Comparison of ENCODE assay signal across 17 cellular contexts in genomic region chr17:62165378-62165722, GRCh38.
A peak's percentile ranks its signal among the peaks of the same experiment; 100 is the strongest.
DNase-seq lines count a peak whose midpoint lies in the region; ATAC-seq and TF ChIP-seq lines count a peak whose summit lies in the region.
"Had no signal": no experiment of that assay in that cellular context is flagged by ENCODE, and none has a peak within 500 bp of the region (broad histone marks: within the 10 kb centered on the region; RNA-seq: fewer than 3 reads in every experiment).

No MANE protein-coding gene starts in this region.

- H3K9me3 Mint-ChIP-seq in H9: no peaks in the 10 kb centered on the region

- H2BK20ac ChIP-seq in H9 (ENCODE audit: low read depth, low read length, poor library complexity, severe bottlenecking): no peak overlapping the region

- H3T11ph ChIP-seq in H9 (ENCODE audit: low read length): no peak overlapping the region

- H3K9me3 ChIP-seq in H9 (ENCODE audit: control insufficient read depth, low read depth, low read length): no peaks in the 10 kb centered on the region
- H3K9me3 ChIP-seq: heart left ventricle had no signal

- no peak overlapping the region for H2BK12ac ChIP-seq in H9 (ENCODE audit: insufficient read length, low read depth, low read length)

- H3K27ac ChIP-seq in C4-2B (peak overlapping the region; percentile 18; the same call in 1 of the 2 replicates), epithelial cell of prostate (peak overlapping the region; percentile 1), H9 (ENCODE audit: insufficient read length, low read depth, low read length) (no peak overlapping the region)
- H3K27ac ChIP-seq: heart left ventricle had no signal

- H2BK15ac ChIP-seq in H9 (ENCODE audit: low read depth, low read length): no peak overlapping the region

- H3K23ac ChIP-seq in H9 (ENCODE audit: insufficient read length, low read depth, low read length): no peak overlapping the region

- no peaks in the 10 kb centered on the region for H3K4me1 ChIP-seq in H9 (ENCODE audit: insufficient read depth, low read length)
- H3K4me1 ChIP-seq: heart left ventricle had no signal

- H3K36me3 Mint-ChIP-seq in H9 (ENCODE audit: insufficient read depth in 1 of 3, low read depth in 3 of 3): no peaks in the 10 kb centered on the region

- no peak overlapping the region for H2AFZ ChIP-seq in H9 (ENCODE audit: low read length)

- DNase-seq in GM13976 (ENCODE audit: low spot score) (peak; percentile 54), epithelial cell of prostate (ENCODE audit: low read depth, low spot score) (no peak), H9 (no peak), NCI-H2029 treated with DMSO at 0.1 percent for 48 hours (lab: John Stamatoyannopoulos, UW) (no peak), T-helper 9 cell (no peak)
- DNase-seq in stimulated activated CD4-positive, alpha-beta T cell treated with anti-CD3 and anti-CD28 coated beads, Interleukin-2, amount 100 ng/mL, for 24 hours: no peak
- DNase-seq: activated CD4-positive, CD25-positive, alpha-beta regulatory T cell; activated T-cell treated with anti-CD3 and anti-CD28 coated beads, Interleukin-2, amount 50 U/mL, for 1 hour; amniotic stem cell; DMS79 treated with DMSO at 0.1 percent for 48 hours; heart left ventricle; kidney; midbrain; NCI-H2029 had no signal

- H3K79me2 ChIP-seq in H9 (ENCODE audit: insufficient read depth, low read length): no peaks in the 10 kb centered on the region

- no CpG with 5 or more reads among the region's 1 CpG for WGBS in H9 (ENCODE audit: extremely low coverage, insufficient read length, low lambda C conversion rate)

- TF ChIP-seq CTCF in C4-2B (conservative IDR thresholded peaks at IDR 0.05) (no peak), GM13976 (IDR thresholded peaks at IDR 0.05; ENCODE audit: borderline replicate concordance, control extremely low read depth, extremely low read depth, insufficient read depth, missing control alignments) (no peak), H9 (conservative IDR thresholded peaks at IDR 0.05) (no peak)

- no peaks in the 10 kb centered on the region for H3K27me3 ChIP-seq in H9 (ENCODE audit: insufficient read depth, low read length)

- H2BK120ac ChIP-seq in H9 (ENCODE audit: low read depth, low read length, poor library complexity, severe bottlenecking): no peak overlapping the region

- H3K4ac ChIP-seq in H9 (ENCODE audit: low read depth, low read length): no peak overlapping the region

- H3K4me3 Mint-ChIP-seq in H9: no peak overlapping the region
- H3K4me3 Mint-ChIP-seq: B cell had no signal

- peak; percentile 76 for ATAC-seq in HG03442 (IDR thresholded peaks at IDR 0.05; ENCODE audit: unreplicated experiment)
- ATAC-seq: heart left ventricle had no signal

- H3K4me1 Mint-ChIP-seq in H9: no peaks in the 10 kb centered on the region
- H3K4me1 Mint-ChIP-seq: B cell had no signal

- no peak overlapping the region for H4K91ac ChIP-seq in H9 (ENCODE audit: insufficient read length, low read depth, low read length)

- H2BK5ac ChIP-seq in H9 (ENCODE audit: insufficient read length, low read length): no peak overlapping the region

- H3K27ac Mint-ChIP-seq in H9: no peak overlapping the region
- H3K27ac Mint-ChIP-seq: B cell had no signal

- H3K23me2 ChIP-seq in H9 (ENCODE audit: insufficient read length, low read depth, low read length, poor library complexity, severe bottlenecking): no peaks in the 10 kb centered on the region

- H3K9ac ChIP-seq in H9 (ENCODE audit: extremely low read depth, insufficient read length, low read length): no peak overlapping the region

- no peak overlapping the region for H2AK5ac ChIP-seq in H9 (ENCODE audit: insufficient read length, low read length)

- H3K56ac ChIP-seq in H9 (ENCODE audit: insufficient read length, low read depth, low read length): no peak overlapping the region

- H3K27me3 Mint-ChIP-seq in H9 (ENCODE audit: low read depth): no peaks in the 10 kb centered on the region

- H3K79me1 ChIP-seq in H9 (ENCODE audit: insufficient read depth, low read depth, low read length, poor library complexity, severe bottlenecking): no peaks in the 10 kb centered on the region

- no peak overlapping the region for H3K18ac ChIP-seq in H9 (ENCODE audit: insufficient read length, low read depth, low read length)

- H3K4me2 ChIP-seq in H9 (ENCODE audit: insufficient read depth, insufficient read length, low read length): no peak overlapping the region

- H4K8ac ChIP-seq in H9 (replicated peaks; ENCODE audit: insufficient read length, low read depth, low read length): no peak overlapping the region

- no peak overlapping the region for H3K14ac ChIP-seq in H9 (ENCODE audit: insufficient read depth, low read length)

- in situ Hi-C loops in GM13976 (cut with MboI; ENCODE audit: low sequenced_read_pairs, unreplicated experiment): no loop called here

- H4K20me1 ChIP-seq in H9 (ENCODE audit: control insufficient read depth, insufficient read depth, insufficient read length): no peaks in the 10 kb centered on the region

- H4K5ac ChIP-seq in H9 (ENCODE audit: insufficient read length, low read depth, low read length): no peak overlapping the region
